In the genomic region with DNA sequence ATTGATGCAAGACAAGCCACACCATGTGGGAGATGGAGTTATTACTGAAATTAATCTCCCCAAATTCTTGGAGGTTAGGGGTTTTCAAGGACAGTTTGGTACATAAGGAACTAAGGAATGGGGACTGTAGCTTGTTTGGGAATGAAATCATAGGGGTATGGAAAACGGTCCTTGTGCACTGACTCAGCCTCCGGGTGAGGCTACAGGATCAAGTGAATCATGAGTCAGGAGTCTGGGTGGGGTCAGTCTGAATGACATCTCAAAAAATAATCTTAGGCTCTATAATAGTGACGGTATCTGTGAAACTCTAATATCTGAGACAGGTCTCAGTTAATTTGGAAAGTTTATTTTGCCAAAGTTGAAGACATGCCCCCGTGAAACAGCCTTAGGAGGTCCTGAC, we compare ENCODE assay signal across 24 cellular contexts.
DNase-seq lines count a peak whose midpoint lies in the region; ATAC-seq and TF ChIP-seq lines count a peak whose summit lies in the region.
"Had no signal": no experiment of that assay in that cellular context is flagged by ENCODE, and none has a peak within 500 bp of the region (broad histone marks: within the 10 kb centered on the region; RNA-seq: fewer than 3 reads in every experiment).

No MANE protein-coding gene starts in this region.

- no peak for ATAC-seq in HG03442 (IDR thresholded peaks at IDR 0.05; ENCODE audit: unreplicated experiment)
- ATAC-seq: heart left ventricle, HepG2, left lung, sciatic nerve, T-helper 17 cell had no signal

- H3K9me3 ChIP-seq in Peyer's patch, result no peaks in the 10 kb centered on the region

- no peak overlapping the region for H3K27ac ChIP-seq in Peyer's patch
- H3K27ac ChIP-seq: heart left ventricle, left lung, upper lobe of left lung, WERI-Rb-1 had no signal

- TF ChIP-seq CTCF in choroid plexus epithelial cell (conservative IDR thresholded peaks at IDR 0.05; ENCODE audit: low read depth, low read length), result no peak
- no peak for TF ChIP-seq CTCF in Peyer's patch (IDR thresholded peaks at IDR 0.05)

- in situ Hi-C loops in Caki2 (cut with HindIII; ENCODE audit: low pct_unique_long_range_greater_than_20kb, low sequenced_read_pairs), result no loop called here

- H3K36me3 ChIP-seq in H7 (replicated peaks; ENCODE audit: control insufficient read depth, insufficient read depth, low read length), result no peaks in the 10 kb centered on the region
- H3K36me3 ChIP-seq in Peyer's patch, result no peaks in the 10 kb centered on the region
- H3K36me3 ChIP-seq: heart left ventricle, left lung, upper lobe of left lung, WERI-Rb-1 had no signal

- H3K4me3 ChIP-seq in choroid plexus epithelial cell (ENCODE audit: low read depth, low read length) (no peak overlapping the region), H7 (ENCODE audit: insufficient read depth, low read depth, low read length) (no peak overlapping the region), Peyer's patch (no peak overlapping the region)
- H3K4me3 ChIP-seq: heart left ventricle, left lung, upper lobe of left lung had no signal

- no peaks in the 10 kb centered on the region for H3K4me1 ChIP-seq in Peyer's patch
- H3K4me1 ChIP-seq: heart left ventricle, left lung, upper lobe of left lung had no signal

- peak; percentile 7 for DNase-seq in Caki2 (ENCODE audit: low read depth)
- peak; percentile 67 for DNase-seq in M059J (ENCODE audit: low read depth)
- DNase-seq in choroid plexus epithelial cell (ENCODE audit: low read depth), result peak; percentile 0
- peak; percentile 19 for DNase-seq in kidney tubule cell (ENCODE audit: low spot score)
- DNase-seq in DMS 273 (lab: John Stamatoyannopoulos, UW; ENCODE audit: unreplicated experiment), result no peak
- DNase-seq in H7, result no peak
- DNase-seq in Peyer's patch, result no peak
- DNase-seq: activated CD8-positive, alpha-beta memory T cell treated with anti-CD3 and anti-CD28 coated beads, Interleukin-2, amount 50 U/mL, for 48 hours; activated naive CD8-positive, alpha-beta T cell treated with anti-CD3 and anti-CD28 coated beads for 36 hours; CD4-positive, alpha-beta T cell; effector memory CD4-positive, alpha-beta T cell; GF-D8; heart left ventricle; left lung; NCI-H1105; NCI-H2029; NCI-H345; posterior cingulate gyrus; T-helper 17 cell; upper lobe of left lung; WERI-Rb-1 had no signal

- H3K27me3 ChIP-seq in H7 (ENCODE audit: control insufficient read depth, insufficient read depth, low read length) (no peaks in the 10 kb centered on the region), Peyer's patch (no peaks in the 10 kb centered on the region)
- H3K27me3 ChIP-seq: heart left ventricle, left lung, upper lobe of left lung had no signal

- no peak for TF ChIP-seq POLR2A in Peyer's patch (IDR thresholded peaks at IDR 0.05)

Comparison
In these comparisons a context has a peak if more than half of its experiments do, and no peak if none do; other contexts are left out.
1. DNase-seq: peak in Caki2 (single experiment), M059J (single experiment), choroid plexus epithelial cell (single experiment) and kidney tubule cell (single experiment); none in DMS 273 (single experiment), H7 (single experiment) and Peyer's patch (0 of 3).